In the genomic region with DNA sequence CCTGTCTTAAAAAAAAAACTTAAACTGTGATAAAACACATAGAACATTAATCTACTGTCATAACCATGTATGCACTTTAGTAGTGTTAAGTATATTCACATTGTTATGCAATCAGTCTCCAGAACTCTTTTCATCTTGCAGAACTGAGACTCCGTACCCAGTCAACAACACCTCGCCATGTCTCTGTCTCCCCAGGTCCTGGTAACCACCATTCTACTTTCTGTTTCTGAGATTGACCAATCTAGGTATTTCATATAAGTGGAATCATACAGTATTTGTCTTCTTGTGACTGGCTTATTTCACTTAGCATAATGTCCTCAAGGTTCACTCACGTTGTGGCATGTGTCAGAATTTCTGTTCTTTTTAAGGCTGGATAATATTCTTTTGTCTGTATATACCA, we compare ENCODE assay signal across 26 cellular contexts.
"Had no signal": no experiment of that assay in that cellular context is flagged by ENCODE, and none has a peak within 500 bp of the region (broad histone marks: within the 10 kb centered on the region; RNA-seq: fewer than 3 reads in every experiment).

No MANE protein-coding gene starts in this region.

- H3K27me3 ChIP-seq: uterus had no signal

- H3K4me3 ChIP-seq: breast epithelium, esophagus squamous epithelium, left ventricle myocardium inferior, mucosa of descending colon, thoracic aorta, uterus had no signal

- H3K4me1 ChIP-seq: breast epithelium, left ventricle myocardium inferior, uterus had no signal

- H3K27ac ChIP-seq: breast epithelium, esophagus squamous epithelium, left ventricle myocardium inferior, thoracic aorta, uterus, WERI-Rb-1 had no signal

- H3K36me3 Mint-ChIP-seq: activated naive CD4-positive, alpha-beta T cell treated with anti-CD3 and anti-CD28 coated beads, Interleukin-2, amount 50 U/mL, for 24 hours; natural killer cell treated with Interleukin-12 subunit alpha and Interleukin-12 subunit beta and Interleukin-15 and Interleukin-18, amount 100 ng/mL, for 72 hours; type B pancreatic cell had no signal

- H3K27ac Mint-ChIP-seq: activated naive CD4-positive, alpha-beta T cell treated with anti-CD3 and anti-CD28 coated beads, Interleukin-2, amount 50 U/mL, for 24 hours; dendritic cell treated with granulocyte-macrophage colony-stimulating factor and Interleukin-4, amounts not matched to agents 40 ng/mL and 50 ng/mL, for 4 days; endodermal cell; natural killer cell treated with Interleukin-12 subunit alpha and Interleukin-12 subunit beta and Interleukin-15 and Interleukin-18, amount 100 ng/mL, for 72 hours; T-helper 17 cell; type B pancreatic cell had no signal

- H3K9me3 ChIP-seq: breast epithelium, esophagus squamous epithelium, left ventricle myocardium inferior, mucosa of descending colon, thoracic aorta, uterus had no signal

- DNase-seq: activated CD4-positive, alpha-beta T cell treated with anti-CD3 and anti-CD28 coated beads, Interleukin-2, amount 50 U/mL, for 1 hour; activated CD4-positive, CD25-positive, alpha-beta regulatory T cell treated with anti-CD3 and anti-CD28 coated beads, Interleukin-2, amount 50 U/mL, for 72 hours; activated CD8-positive, alpha-beta memory T cell treated with anti-CD3 and anti-CD28 coated beads for 24 hours; activated gamma-delta T cell treated with Interleukin-2 at 50 U/mL for 16 hours; endodermal cell; esophagus squamous epithelium; foreskin melanocyte; glutamatergic neuron; left ventricle myocardium inferior; mucosa of descending colon; posterior cingulate gyrus; right cardiac atrium; stimulated activated CD4-positive, alpha-beta T cell treated with anti-CD3 and anti-CD28 coated beads, Interleukin-15, amount 100 ng/mL, for 24 hours; stimulated activated CD4-positive, alpha-beta T cell treated with anti-CD3 and anti-CD28 coated beads, Interleukin-2, amount 100 ng/mL, for 24 hours; stimulated activated naive CD4-positive, alpha-beta T cell; T-helper 17 cell; T1000; uterus; WERI-Rb-1 had no signal

- H3K4me1 Mint-ChIP-seq: activated naive CD4-positive, alpha-beta T cell treated with anti-CD3 and anti-CD28 coated beads, Interleukin-2, amount 50 U/mL, for 24 hours; T-helper 17 cell had no signal

- H3K36me3 ChIP-seq: breast epithelium, esophagus squamous epithelium, left ventricle myocardium inferior, thoracic aorta, uterus, WERI-Rb-1 had no signal

- ATAC-seq: mucosa of descending colon; natural killer cell treated with Interleukin-12 subunit alpha and Interleukin-12 subunit beta and Interleukin-15 and Interleukin-18, amount 100 ng/mL, for 72 hours; right cardiac atrium; T-helper 17 cell had no signal

- H3K4me3 Mint-ChIP-seq: activated naive CD4-positive, alpha-beta T cell treated with anti-CD3 and anti-CD28 coated beads, Interleukin-2, amount 50 U/mL, for 24 hours; central memory CD8-positive, alpha-beta T cell; dendritic cell treated with granulocyte-macrophage colony-stimulating factor and Interleukin-4, amounts not matched to agents 40 ng/mL and 50 ng/mL, for 4 days; endodermal cell; natural killer cell treated with Interleukin-12 subunit alpha and Interleukin-12 subunit beta and Interleukin-15 and Interleukin-18, amount 100 ng/mL, for 72 hours; T-helper 17 cell; type B pancreatic cell had no signal

- H3K9me3 Mint-ChIP-seq: activated naive CD4-positive, alpha-beta T cell treated with anti-CD3 and anti-CD28 coated beads, Interleukin-2, amount 50 U/mL, for 24 hours; central memory CD8-positive, alpha-beta T cell; dendritic cell treated with granulocyte-macrophage colony-stimulating factor and Interleukin-4, amounts not matched to agents 40 ng/mL and 50 ng/mL, for 4 days; endodermal cell; natural killer cell treated with Interleukin-12 subunit alpha and Interleukin-12 subunit beta and Interleukin-15 and Interleukin-18, amount 100 ng/mL, for 72 hours; type B pancreatic cell had no signal
